9 cellular contexts compared by ENCODE assay signal in genomic region chr12:80936642-80937390, GRCh38. TPM values are rescaled to one million over a fixed set of nuclear protein-coding genes. Genes with fewer than 3 reads are reported as not detected.
A peak's percentile ranks its signal among the peaks of the same experiment; 100 is the strongest.
DNase-seq lines count a peak whose midpoint lies in the region; ATAC-seq and TF ChIP-seq lines count a peak whose summit lies in the region.
"Had no signal": no experiment of that assay in that cellular context is flagged by ENCODE, and none has a peak within 500 bp of the region (broad histone marks: within the 10 kb centered on the region; RNA-seq: fewer than 3 reads in every experiment).

No MANE protein-coding gene starts in this region.

- peak overlapping the region; percentile 87 for H3K4me2 ChIP-seq in skeletal muscle satellite cell (ENCODE audit: low read length)

- H3K36me3 Mint-ChIP-seq in activated CD8-positive, alpha-beta T cell treated with anti-CD3 and anti-CD28 coated beads, Interleukin-2, amount 10 ng/mL, durations not matched to agents 7 days and 5 days (ENCODE audit: low read depth), result no peaks in the 10 kb centered on the region
- no peaks in the 10 kb centered on the region for H3K36me3 Mint-ChIP-seq in activated CD8-positive, alpha-beta T cell treated with anti-CD3 and anti-CD28 coated beads for 36 hours (ENCODE audit: low read depth)
- H3K36me3 Mint-ChIP-seq: naive B cell had no signal

- H3K9ac ChIP-seq in skeletal muscle satellite cell (ENCODE audit: low read depth, low read length), result peak overlapping the region; percentile 86

- H3K36me3 ChIP-seq in HEK293 (ENCODE audit: control insufficient read depth in 2 of 2, insufficient read depth in 1 of 2, low read length in 2 of 2) (no peaks in the 10 kb centered on the region), skeletal muscle satellite cell (ENCODE audit: insufficient read depth, low read length) (no peaks in the 10 kb centered on the region)

- no peak for DNase-seq in activated CD8-positive, alpha-beta T cell treated with anti-CD3 and anti-CD28 coated beads, Interleukin-2, amount 10 ng/mL, durations not matched to agents 7 days and 5 days
- DNase-seq in activated CD8-positive, alpha-beta T cell treated with anti-CD3 and anti-CD28 coated beads for 36 hours, result no peak
- peak; percentile 76 for DNase-seq in NB4 (ENCODE audit: low read depth)
- peak; percentile 60 to 69 for DNase-seq in T47D (ENCODE audit: low read depth in 1 of 2, low spot score in 1 of 2)
- peak; percentile 71 for DNase-seq in iPS-NIHi11 (ENCODE audit: low spot score)
- no peak for DNase-seq in NCI-H524 treated with DMSO at 0.1 percent for 48 hours (lab: John Stamatoyannopoulos, UW)
- DNase-seq: naive B cell had no signal

- no peak overlapping the region for H3K27ac Mint-ChIP-seq in activated CD8-positive, alpha-beta T cell treated with anti-CD3 and anti-CD28 coated beads, Interleukin-2, amount 10 ng/mL, durations not matched to agents 7 days and 5 days
- no peak overlapping the region for H3K27ac Mint-ChIP-seq in activated CD8-positive, alpha-beta T cell treated with anti-CD3 and anti-CD28 coated beads for 36 hours
- H3K27ac Mint-ChIP-seq: naive B cell had no signal

- peaks cover 2% of the 10 kb centered on the region for H3K4me1 ChIP-seq in HEK293 (ENCODE audit: control insufficient read depth, insufficient read depth, low read length)
- H3K4me1 ChIP-seq in skeletal muscle satellite cell (ENCODE audit: control insufficient read depth, insufficient read depth, low read length), result peaks cover 20% of the 10 kb centered on the region

- POLR2A ChIA-PET in activated CD8-positive, alpha-beta T cell treated with anti-CD3 and anti-CD28 coated beads, Interleukin-2, amount 10 ng/mL, durations not matched to agents 7 days and 5 days (lab: Charles Lee), result no interaction called here
- POLR2A ChIA-PET in activated CD8-positive, alpha-beta T cell treated with anti-CD3 and anti-CD28 coated beads for 36 hours (lab: Charles Lee), result no interaction called here
- POLR2A ChIA-PET in HEK293 (lab: Yijun Ruan, JAX), result no interaction called here

- H3K27ac ChIP-seq in HEK293 (ENCODE audit: extremely low read depth, low read depth, low read length), result peak overlapping the region; percentile 65; the same call in 1 of the 2 replicates

- intact Hi-C loops in activated CD8-positive, alpha-beta T cell treated with anti-CD3 and anti-CD28 coated beads for 36 hours (cut with micrococcal nuclease), result no loop called here

- peaks cover 4% of the 10 kb centered on the region for H3K4me1 Mint-ChIP-seq in activated CD8-positive, alpha-beta T cell treated with anti-CD3 and anti-CD28 coated beads, Interleukin-2, amount 10 ng/mL, durations not matched to agents 7 days and 5 days (ENCODE audit: low read depth)
- H3K4me1 Mint-ChIP-seq in activated CD8-positive, alpha-beta T cell treated with anti-CD3 and anti-CD28 coated beads for 36 hours (ENCODE audit: low read depth), result no peaks in the 10 kb centered on the region

- CTCF ChIA-PET in activated CD8-positive, alpha-beta T cell treated with anti-CD3 and anti-CD28 coated beads, Interleukin-2, amount 10 ng/mL, durations not matched to agents 7 days and 5 days (lab: Charles Lee), result no interaction called here
- CTCF ChIA-PET in activated CD8-positive, alpha-beta T cell treated with anti-CD3 and anti-CD28 coated beads for 36 hours (lab: Charles Lee), result no interaction called here
- CTCF ChIA-PET in HEK293 (lab: Yijun Ruan, JAX), result interaction anchor here (0.7 kb wide), 1 partner anchor 403 kb away, joined by 3 read pairs; no protein-coding TSS in a partner anchor

- H3K4me3 Mint-ChIP-seq in activated CD8-positive, alpha-beta T cell treated with anti-CD3 and anti-CD28 coated beads, Interleukin-2, amount 10 ng/mL, durations not matched to agents 7 days and 5 days, result no peak overlapping the region
- no peak overlapping the region for H3K4me3 Mint-ChIP-seq in activated CD8-positive, alpha-beta T cell treated with anti-CD3 and anti-CD28 coated beads for 36 hours

- H3K27me3 ChIP-seq in skeletal muscle satellite cell (ENCODE audit: control insufficient read depth, insufficient read depth, low read length), result no peaks in the 10 kb centered on the region

- no peak for TF ChIP-seq CTCF in activated CD8-positive, alpha-beta T cell treated with anti-CD3 and anti-CD28 coated beads for 36 hours (IDR thresholded peaks at IDR 0.05)
- TF ChIP-seq CTCF in HEK293 (tag by site-specific recombination; IDR thresholded peaks at IDR 0.05), result 0 out of 2 replicates have a peak, but pooled peaks have one; percentile 44
- no peak for TF ChIP-seq CTCF in NB4 (IDR thresholded peaks at IDR 0.05; ENCODE audit: low read depth, low read length)

- H3K9me3 ChIP-seq in HEK293 (ENCODE audit: control insufficient read depth, insufficient read depth, low read depth, low read length) (no peaks in the 10 kb centered on the region), skeletal muscle satellite cell (replicated peaks; ENCODE audit: low read length) (no peaks in the 10 kb centered on the region)

- peak; percentile 16 for TF ChIP-seq POLR2A in NB4 (IDR thresholded peaks at IDR 0.05; ENCODE audit: extremely low read depth, insufficient read length)

- peaks cover 6% of the 10 kb centered on the region for H3K9me3 Mint-ChIP-seq in activated CD8-positive, alpha-beta T cell treated with anti-CD3 and anti-CD28 coated beads, Interleukin-2, amount 10 ng/mL, durations not matched to agents 7 days and 5 days (ENCODE audit: insufficient read depth)
- peaks cover 2% of the 10 kb centered on the region for H3K9me3 Mint-ChIP-seq in activated CD8-positive, alpha-beta T cell treated with anti-CD3 and anti-CD28 coated beads for 36 hours

- H3K27me3 Mint-ChIP-seq in activated CD8-positive, alpha-beta T cell treated with anti-CD3 and anti-CD28 coated beads, Interleukin-2, amount 10 ng/mL, durations not matched to agents 7 days and 5 days (ENCODE audit: low read depth), result peaks cover 27% of the 10 kb centered on the region
- H3K27me3 Mint-ChIP-seq in activated CD8-positive, alpha-beta T cell treated with anti-CD3 and anti-CD28 coated beads for 36 hours, result peaks cover 28% of the 10 kb centered on the region

- in situ Hi-C loops in T47D (cut with HindIII; ENCODE audit: low pct_unique_long_range_greater_than_20kb, low sequenced_read_pairs), result no loop called here

- peak; percentile 19 for ATAC-seq in activated CD8-positive, alpha-beta T cell treated with anti-CD3 and anti-CD28 coated beads, Interleukin-2, amount 10 ng/mL, durations not matched to agents 7 days and 5 days
- no peak for ATAC-seq in activated CD8-positive, alpha-beta T cell treated with anti-CD3 and anti-CD28 coated beads for 36 hours

- H3K4me3 ChIP-seq in HEK293 (ENCODE audit: low read depth, low read length), result peak overlapping the region; percentile 79
- H3K4me3 ChIP-seq in NB4 (ENCODE audit: low read depth, low read length), result peak overlapping the region; percentile 83
- H3K4me3 ChIP-seq in skeletal muscle satellite cell (ENCODE audit: low read length), result peak overlapping the region; percentile 97

TF ChIP-seq in HEK293, 187 proteins besides CTCF, POLR2A, EP300 and RAD21 (continues in another document):
- TF ChIP-seq ZNF521 (tag by site-specific recombination; IDR thresholded peaks at IDR 0.05), result no peak
- TF ChIP-seq KLF1 (tag by site-specific recombination; IDR thresholded peaks at IDR 0.05), result no peak
- TF ChIP-seq OSR2 (tag by site-specific recombination; IDR thresholded peaks at IDR 0.05), result no peak
- no peak for TF ChIP-seq ZNF626 (tag by site-specific recombination; IDR thresholded peaks at IDR 0.05)
- no peak for TF ChIP-seq ZNF785 (tag by site-specific recombination; IDR thresholded peaks at IDR 0.05)
- TF ChIP-seq GLI4 (tag by site-specific recombination; IDR thresholded peaks at IDR 0.05), result no peak
- TF ChIP-seq ZNF707 (tag by site-specific recombination; IDR thresholded peaks at IDR 0.05), result no peak
- TF ChIP-seq ZNF121 (tag by site-specific recombination; IDR thresholded peaks at IDR 0.05), result no peak
- TF ChIP-seq ZBTB8A (tag by site-specific recombination; IDR thresholded peaks at IDR 0.05), result peak; percentile 87
- TF ChIP-seq ZBTB10 (tag by site-specific recombination; IDR thresholded peaks at IDR 0.05), result no peak
- TF ChIP-seq ZBTB17 (tag by site-specific recombination; IDR thresholded peaks at IDR 0.05), result peak; percentile 87
- no peak for TF ChIP-seq ZNF155 (tag by site-specific recombination; IDR thresholded peaks at IDR 0.05)

RNA-seq across cellular contexts. Expression of gene LIN7A, which starts 0.9 kb away (rescaled TPM):
- not detected for total RNA-seq in activated CD8-positive, alpha-beta T cell treated with anti-CD3 and anti-CD28 coated beads, Interleukin-2, amount 10 ng/mL, durations not matched to agents 7 days and 5 days
- not detected for total RNA-seq in activated CD8-positive, alpha-beta T cell treated with anti-CD3 and anti-CD28 coated beads for 36 hours
- 5.8 and 24.0 TPM in 2 replicates for total RNA-seq in skeletal muscle satellite cell (2012; rRNA removed)

Comparison
In these comparisons a context has a peak if more than half of its experiments do, and no peak if none do; other contexts are left out.
1. DNase-seq: peak in NB4 (single experiment), T47D (2 of 2) and iPS-NIHi11 (single experiment); none in activated CD8-positive, alpha-beta T cell treated with anti-CD3 and anti-CD28 coated beads, Interleukin-2, amount 10 ng/mL, durations not matched to agents 7 days and 5 days (single experiment), activated CD8-positive, alpha-beta T cell treated with anti-CD3 and anti-CD28 coated beads for 36 hours (single experiment) and NCI-H524 treated with DMSO at 0.1 percent for 48 hours (single experiment).
2. Peak in every context shown above with its lines, with median percentiles within 50 percentile points of each other: H3K4me3 ChIP-seq.